In genomic region chr1:173499729-173500128, GRCh38 we compare ENCODE assay signal across 35 cellular contexts.
"Had no signal": no experiment of that assay in that cellular context is flagged by ENCODE, and none has a peak within 500 bp of the region (broad histone marks: within the 10 kb centered on the region; RNA-seq: fewer than 3 reads in every experiment).

No MANE protein-coding gene starts in this region.

- H3K9me3 ChIP-seq: MG63 had no signal

- H3K27me3 ChIP-seq: MG63 had no signal

- H3K36me3 ChIP-seq: MG63 had no signal

- H3K4me3 ChIP-seq: MG63 had no signal

- DNase-seq: MG63, MM.1S, MV-4-11, NCI-H1048, NCI-H1092, NCI-H1092 treated with DMSO at 0.1 percent for 48 hours, NCI-H1105, NCI-H1105 treated with DMSO at 0.1 percent for 48 hours, NCI-H1417, NCI-H1417 treated with DMSO at 0.1 percent for 48 hours, NCI-H1436, NCI-H1436 treated with DMSO at 0.1 percent for 48 hours, NCI-H146, NCI-H1694, NCI-H1694 treated with DMSO at 0.1 percent for 48 hours, NCI-H187, NCI-H187 treated with DMSO at 0.1 percent for 48 hours, NCI-H1930, NCI-H2029, NCI-H2029 treated with DMSO at 0.1 percent for 48 hours, NCI-H2081, NCI-H2081 treated with DMSO at 0.1 percent for 48 hours, NCI-H2107, NCI-H2171, NCI-H2171 treated with DMSO at 0.1 percent for 48 hours, NCI-H2227 treated with DMSO at 0.1 percent for 48 hours, NCI-H226, NCI-H345, NCI-H446, NCI-H446 treated with DMSO at 0.1 percent for 48 hours, NCI-H510A, NCI-H510A treated with DMSO at 0.1 percent for 48 hours, NCI-H524, NCI-H524 treated with DMSO at 0.1 percent for 48 hours, NCI-H526 had no signal
